In the genomic region with DNA sequence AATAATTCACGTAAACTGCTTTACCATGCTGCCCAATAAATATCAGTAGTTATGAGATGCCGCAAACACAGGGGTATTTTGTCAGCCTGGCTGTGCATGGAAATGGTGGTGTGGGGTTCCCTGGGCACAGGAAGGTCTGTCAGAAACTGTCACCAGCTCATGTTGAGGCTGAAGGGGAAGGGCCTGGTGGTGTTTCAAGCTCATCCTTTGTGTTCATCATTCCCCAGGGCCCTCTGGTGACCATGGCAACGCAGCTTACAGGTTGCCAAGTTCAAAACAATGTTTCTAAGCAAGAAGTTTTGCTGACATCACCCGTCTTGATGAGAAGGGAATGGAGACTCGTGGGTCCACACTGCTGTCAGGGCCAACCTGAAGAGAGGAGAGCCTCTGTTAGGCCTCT, we compare ENCODE assay signal across 19 cellular contexts.
"Had no signal": no experiment of that assay in that cellular context is flagged by ENCODE, and none has a peak within 500 bp of the region (broad histone marks: within the 10 kb centered on the region; RNA-seq: fewer than 3 reads in every experiment).

No MANE protein-coding gene starts in this region.

- ATAC-seq: activated T-cell treated with anti-CD3 and anti-CD28 coated beads, Interleukin-2, amount 50 U/mL, for 72 hours; heart left ventricle; left colon; natural killer cell treated with Interleukin-12 subunit alpha and Interleukin-12 subunit beta and Interleukin-15 and Interleukin-18, amount 100 ng/mL, for 72 hours; stimulated activated naive CD8-positive, alpha-beta T cell treated with anti-CD3 and anti-CD28 coated beads, Interleukin-15, amount 100 ng/mL, for 72 hours had no signal

- H3K9me3 ChIP-seq: breast epithelium, heart left ventricle, ovary, thoracic aorta, uterus had no signal

- H3K27ac ChIP-seq: breast epithelium, heart left ventricle, ovary, thoracic aorta, uterus had no signal

- DNase-seq: activated CD4-positive, alpha-beta memory T cell treated with anti-CD3 and anti-CD28 coated beads for 36 hours; activated CD4-positive, alpha-beta T cell treated with anti-CD3 and anti-CD28 coated beads for 1 hour; activated naive CD8-positive, alpha-beta T cell treated with anti-CD3 and anti-CD28 coated beads, Interleukin-2, amount 10 ng/mL, durations not matched to agents 7 days and 5 days; activated T-cell treated with anti-CD3 and anti-CD28 coated beads, Interleukin-2, amount 50 U/mL, for 72 hours; aorta; dermis blood vessel endothelial cell; erythroblast; heart left ventricle; left colon; mammary epithelial cell; ovary; stimulated activated CD4-positive, alpha-beta T cell treated with anti-CD3 and anti-CD28 coated beads, Interleukin-15, amount 100 ng/mL, for 24 hours; stimulated activated CD4-positive, alpha-beta T cell treated with anti-CD3 and anti-CD28 coated beads, Interleukin-4, amount 100 ng/mL, for 24 hours; stimulated activated naive CD8-positive, alpha-beta T cell treated with anti-CD3 and anti-CD28 coated beads, Interleukin-15, amount 100 ng/mL, for 72 hours; uterus had no signal

- H3K27ac Mint-ChIP-seq: activated CD4-positive, alpha-beta memory T cell treated with anti-CD3 and anti-CD28 coated beads for 36 hours; activated naive CD8-positive, alpha-beta T cell treated with anti-CD3 and anti-CD28 coated beads, Interleukin-2, amount 10 ng/mL, durations not matched to agents 7 days and 5 days; activated T-cell treated with anti-CD3 and anti-CD28 coated beads, Interleukin-2, amount 50 U/mL, for 72 hours; natural killer cell treated with Interleukin-12 subunit alpha and Interleukin-12 subunit beta and Interleukin-15 and Interleukin-18, amount 100 ng/mL, for 72 hours; stimulated activated naive CD8-positive, alpha-beta T cell treated with anti-CD3 and anti-CD28 coated beads, Interleukin-15, amount 100 ng/mL, for 72 hours; T-helper 2 cell treated with Interferon-gamma antibody and Interleukin-4, amounts not matched to agents 5 μg/mL and 100 μg/mL, for 36 hours had no signal

- H3K4me3 ChIP-seq: breast epithelium, heart left ventricle, ovary, thoracic aorta, uterus had no signal

- H3K4me3 Mint-ChIP-seq: activated CD4-positive, alpha-beta memory T cell treated with anti-CD3 and anti-CD28 coated beads for 36 hours; activated naive CD8-positive, alpha-beta T cell treated with anti-CD3 and anti-CD28 coated beads, Interleukin-2, amount 10 ng/mL, durations not matched to agents 7 days and 5 days; activated T-cell treated with anti-CD3 and anti-CD28 coated beads, Interleukin-2, amount 50 U/mL, for 72 hours; natural killer cell treated with Interleukin-12 subunit alpha and Interleukin-12 subunit beta and Interleukin-15 and Interleukin-18, amount 100 ng/mL, for 72 hours; stimulated activated naive CD8-positive, alpha-beta T cell treated with anti-CD3 and anti-CD28 coated beads, Interleukin-15, amount 100 ng/mL, for 72 hours; T-helper 2 cell treated with Interferon-gamma antibody and Interleukin-4, amounts not matched to agents 5 μg/mL and 100 μg/mL, for 36 hours had no signal

- H3K27me3 Mint-ChIP-seq: activated CD4-positive, alpha-beta memory T cell treated with anti-CD3 and anti-CD28 coated beads for 36 hours; stimulated activated naive CD8-positive, alpha-beta T cell treated with anti-CD3 and anti-CD28 coated beads, Interleukin-15, amount 100 ng/mL, for 72 hours had no signal

- H3K9me3 Mint-ChIP-seq: activated CD4-positive, alpha-beta memory T cell treated with anti-CD3 and anti-CD28 coated beads for 36 hours; activated naive CD8-positive, alpha-beta T cell treated with anti-CD3 and anti-CD28 coated beads, Interleukin-2, amount 10 ng/mL, durations not matched to agents 7 days and 5 days; natural killer cell treated with Interleukin-12 subunit alpha and Interleukin-12 subunit beta and Interleukin-15 and Interleukin-18, amount 100 ng/mL, for 72 hours; stimulated activated naive CD8-positive, alpha-beta T cell treated with anti-CD3 and anti-CD28 coated beads, Interleukin-15, amount 100 ng/mL, for 72 hours; T-helper 2 cell treated with Interferon-gamma antibody and Interleukin-4, amounts not matched to agents 5 μg/mL and 100 μg/mL, for 36 hours had no signal

- H3K36me3 Mint-ChIP-seq: activated CD4-positive, alpha-beta memory T cell treated with anti-CD3 and anti-CD28 coated beads for 36 hours; activated naive CD8-positive, alpha-beta T cell treated with anti-CD3 and anti-CD28 coated beads, Interleukin-2, amount 10 ng/mL, durations not matched to agents 7 days and 5 days; natural killer cell treated with Interleukin-12 subunit alpha and Interleukin-12 subunit beta and Interleukin-15 and Interleukin-18, amount 100 ng/mL, for 72 hours had no signal

- H3K27me3 ChIP-seq: breast epithelium, heart left ventricle, ovary, uterus had no signal

- H3K36me3 ChIP-seq: breast epithelium, heart left ventricle, ovary, thoracic aorta, uterus had no signal

- H3K4me1 Mint-ChIP-seq: activated naive CD8-positive, alpha-beta T cell treated with anti-CD3 and anti-CD28 coated beads, Interleukin-2, amount 10 ng/mL, durations not matched to agents 7 days and 5 days; stimulated activated naive CD8-positive, alpha-beta T cell treated with anti-CD3 and anti-CD28 coated beads, Interleukin-15, amount 100 ng/mL, for 72 hours had no signal

- H3K4me1 ChIP-seq: breast epithelium, heart left ventricle, uterus had no signal
